Comparison of ENCODE assay signal across 15 cellular contexts in the genomic region with DNA sequence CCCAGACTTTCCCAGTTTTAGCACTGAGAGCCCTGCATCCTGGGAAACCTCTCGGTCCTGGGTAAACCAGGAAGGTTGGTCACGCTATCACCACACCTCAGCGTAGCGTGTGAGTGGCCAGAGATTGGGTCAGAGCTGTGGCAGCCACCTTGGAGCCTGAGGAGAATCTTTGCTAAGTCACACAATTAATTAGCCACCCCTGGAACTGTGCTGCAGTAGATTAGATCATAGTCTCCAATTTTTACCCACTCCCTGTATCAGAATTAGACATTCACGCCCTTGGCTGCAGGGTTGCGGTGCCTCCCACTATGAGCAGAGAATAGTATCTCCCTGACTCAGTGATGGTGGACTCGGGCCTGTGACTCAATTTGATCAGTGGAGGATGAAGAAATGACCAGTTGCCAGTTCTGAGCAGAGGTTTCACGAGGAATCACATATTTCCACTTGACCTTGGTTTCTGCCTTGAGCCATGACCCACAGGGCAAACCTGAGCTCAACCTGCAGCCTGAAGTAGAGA. TPM values are rescaled to one million over a fixed set of nuclear protein-coding genes. Genes with fewer than 3 reads are reported as not detected.
DNase-seq lines count a peak whose midpoint lies in the region; ATAC-seq and TF ChIP-seq lines count a peak whose summit lies in the region.
"Had no signal": no experiment of that assay in that cellular context is flagged by ENCODE, and none has a peak within 500 bp of the region (broad histone marks: within the 10 kb centered on the region; RNA-seq: fewer than 3 reads in every experiment).

No MANE protein-coding gene starts in this region.

- no peaks in the 10 kb centered on the region for H3K36me3 ChIP-seq in left ventricle myocardium inferior
- H3K36me3 ChIP-seq in subcutaneous abdominal adipose tissue (ENCODE audit: control insufficient read depth in 5 of 5, insufficient read depth in 5 of 5, low read length in 5 of 5) = no peaks in the 10 kb centered on the region
- H3K36me3 ChIP-seq: tibial nerve had no signal

- H3K27me3 ChIP-seq in left ventricle myocardium inferior (ENCODE audit: low read depth) (peaks cover 39% of the 10 kb centered on the region), subcutaneous abdominal adipose tissue (ENCODE audit: control insufficient read depth in 5 of 5, insufficient read depth in 4 of 5, low read length in 5 of 5) (peaks cover 14 to 38% (median 16%) of the 10 kb centered on the region in 5 donors)

- H3K4me3 Mint-ChIP-seq in activated CD4-positive, alpha-beta T cell treated with anti-CD3 and anti-CD28 coated beads, Interleukin-2, amount 10 ng/mL, durations not matched to agents 24 days and 14 days = no peak overlapping the region
- no peak overlapping the region for H3K4me3 Mint-ChIP-seq in activated CD4-positive, alpha-beta memory T cell treated with anti-CD3 and anti-CD28 coated beads for 36 hours
- H3K4me3 Mint-ChIP-seq: activated naive CD8-positive, alpha-beta T cell had no signal

- H3K27me3 Mint-ChIP-seq in activated CD4-positive, alpha-beta T cell treated with anti-CD3 and anti-CD28 coated beads, Interleukin-2, amount 10 ng/mL, durations not matched to agents 24 days and 14 days = peaks cover 16% of the 10 kb centered on the region
- peaks cover 24% of the 10 kb centered on the region for H3K27me3 Mint-ChIP-seq in activated CD4-positive, alpha-beta memory T cell treated with anti-CD3 and anti-CD28 coated beads for 36 hours

- intact Hi-C loops in activated CD4-positive, alpha-beta T cell treated with anti-CD3 and anti-CD28 coated beads, Interleukin-2, amount 10 ng/mL, durations not matched to agents 24 days and 14 days (cut with micrococcal nuclease) = no loop called here
- intact Hi-C loops in activated CD4-positive, alpha-beta memory T cell treated with anti-CD3 and anti-CD28 coated beads for 36 hours (cut with micrococcal nuclease) = no loop called here
- intact Hi-C loops in left ventricle myocardium inferior (cut with micrococcal nuclease) = no loop called here

- no peak for ATAC-seq in GM18870 (IDR thresholded peaks at IDR 0.05; ENCODE audit: unreplicated experiment)
- no peak for ATAC-seq in HG03108 (IDR thresholded peaks at IDR 0.05; ENCODE audit: unreplicated experiment)
- ATAC-seq in HG03460 (IDR thresholded peaks at IDR 0.05; ENCODE audit: unreplicated experiment) = no peak
- ATAC-seq: A549 had no signal

- H3K9me3 ChIP-seq in left ventricle myocardium inferior (replicated peaks) = peaks cover 8% of the 10 kb centered on the region
- H3K9me3 ChIP-seq in subcutaneous abdominal adipose tissue (ENCODE audit: control insufficient read depth in 5 of 5, low read length in 5 of 5) = peaks cover 0 to 6% (median 5%) of the 10 kb centered on the region in 5 donors

- DNase-seq in activated CD4-positive, alpha-beta T cell treated with anti-CD3 and anti-CD28 coated beads, Interleukin-2, amount 10 ng/mL, durations not matched to agents 24 days and 14 days = no peak
- DNase-seq in activated CD4-positive, alpha-beta T cell treated with anti-CD3 and anti-CD28 coated beads, Interleukin-2, amount 50 U/mL, for 4 hours = no peak
- DNase-seq in activated CD4-positive, alpha-beta memory T cell treated with anti-CD3 and anti-CD28 coated beads for 36 hours = peak; percentile 18
- DNase-seq in left ventricle myocardium inferior = no peak
- DNase-seq: dermis blood vessel endothelial cell, foreskin melanocyte, NCI-H2029 had no signal

- peaks cover 51% of the 10 kb centered on the region for H3K4me1 Mint-ChIP-seq in activated CD4-positive, alpha-beta T cell treated with anti-CD3 and anti-CD28 coated beads, Interleukin-2, amount 10 ng/mL, durations not matched to agents 24 days and 14 days
- peaks cover 14% of the 10 kb centered on the region for H3K4me1 Mint-ChIP-seq in activated CD4-positive, alpha-beta memory T cell treated with anti-CD3 and anti-CD28 coated beads for 36 hours (ENCODE audit: low read depth)

- no peak for TF ChIP-seq CTCF in left ventricle myocardium inferior (IDR thresholded peaks at IDR 0.05; ENCODE audit: borderline replicate concordance)

- H3K4me1 ChIP-seq in left ventricle myocardium inferior = peaks cover 18% of the 10 kb centered on the region
- H3K4me1 ChIP-seq in subcutaneous abdominal adipose tissue (ENCODE audit: control insufficient read depth in 5 of 5, insufficient read depth in 5 of 5, low read length in 5 of 5) = peaks cover 0 to 11% (median 6%) of the 10 kb centered on the region in 5 donors

- H3K27ac Mint-ChIP-seq in activated CD4-positive, alpha-beta T cell treated with anti-CD3 and anti-CD28 coated beads, Interleukin-2, amount 10 ng/mL, durations not matched to agents 24 days and 14 days = peak overlapping the region; percentile 93
- H3K27ac Mint-ChIP-seq in activated CD4-positive, alpha-beta memory T cell treated with anti-CD3 and anti-CD28 coated beads for 36 hours = no peak overlapping the region
- H3K27ac Mint-ChIP-seq: activated naive CD8-positive, alpha-beta T cell had no signal

- H3K27ac ChIP-seq in left ventricle myocardium inferior (replicated peaks) (peak overlapping the region; percentile 83), subcutaneous abdominal adipose tissue (ENCODE audit: low read depth, low read length) (peak overlapping the region; percentile 55)
- H3K27ac ChIP-seq: KMS-11 had no signal

- peaks cover 7% of the 10 kb centered on the region for H3K36me3 Mint-ChIP-seq in activated CD4-positive, alpha-beta T cell treated with anti-CD3 and anti-CD28 coated beads, Interleukin-2, amount 10 ng/mL, durations not matched to agents 24 days and 14 days (ENCODE audit: low read depth)
- H3K36me3 Mint-ChIP-seq in activated CD4-positive, alpha-beta memory T cell treated with anti-CD3 and anti-CD28 coated beads for 36 hours = peaks cover 3% of the 10 kb centered on the region
- H3K36me3 Mint-ChIP-seq: activated naive CD8-positive, alpha-beta T cell had no signal

- peak overlapping the region in 1 of 5 donors; percentile 22 for H3K9ac ChIP-seq in subcutaneous abdominal adipose tissue (ENCODE audit: low read length in 5 of 5)
- H3K9ac ChIP-seq: KMS-11 had no signal

- POLR2A ChIA-PET in activated CD4-positive, alpha-beta memory T cell treated with anti-CD3 and anti-CD28 coated beads for 36 hours (lab: Charles Lee) = no interaction called here

- CTCF ChIA-PET in activated CD4-positive, alpha-beta memory T cell treated with anti-CD3 and anti-CD28 coated beads for 36 hours (lab: Charles Lee) = interaction anchor here (1.4 kb wide), 1 partner anchor 36 kb away, joined by 4 read pairs; no protein-coding TSS in a partner anchor

- peaks cover 8% of the 10 kb centered on the region for H3K9me3 Mint-ChIP-seq in activated CD4-positive, alpha-beta T cell treated with anti-CD3 and anti-CD28 coated beads, Interleukin-2, amount 10 ng/mL, durations not matched to agents 24 days and 14 days
- H3K9me3 Mint-ChIP-seq in activated CD4-positive, alpha-beta memory T cell treated with anti-CD3 and anti-CD28 coated beads for 36 hours = peaks cover 8% of the 10 kb centered on the region

- no peak overlapping the region for H3K4me3 ChIP-seq in left ventricle myocardium inferior
- no peak overlapping the region for H3K4me3 ChIP-seq in subcutaneous abdominal adipose tissue (ENCODE audit: low read depth in 1 of 5, low read length in 5 of 5)
- H3K4me3 ChIP-seq: A549, tibial nerve had no signal

RNA-seq across cellular contexts. Expression of a gene that starts 6.0 kb away (rescaled TPM):
- 51.7 and 57.6 TPM in 2 replicates for total RNA-seq in activated CD4-positive, alpha-beta T cell treated with anti-CD3 and anti-CD28 coated beads, Interleukin-2, amount 10 ng/mL, durations not matched to agents 24 days and 14 days
- 1 to 10 TPM; 1.8 TPM for total RNA-seq in activated CD4-positive, alpha-beta memory T cell treated with anti-CD3 and anti-CD28 coated beads for 36 hours
- total RNA-seq in left ventricle myocardium inferior = 26.3 TPM
